In genomic region chr20:17680836-17681740, GRCh38 we compare ENCODE assay signal across 8 cellular contexts. TPM values are rescaled to one million over a fixed set of nuclear protein-coding genes. Genes with fewer than 3 reads are reported as not detected.
DNase-seq lines count a peak whose midpoint lies in the region; ATAC-seq, FAIRE-seq and TF ChIP-seq lines count a peak whose summit lies in the region.

No MANE protein-coding gene starts in this region.

- intact Hi-C loops in endothelial cell of umbilical vein (cut with micrococcal nuclease), result loop anchor here (1.0 to 5.0 kb wide), 3 partner anchors 15 to 606 kb away; partner anchors contain the start of gene ZNF133

- peaks cover 5% of the 10 kb centered on the region for H4K20me1 ChIP-seq in endothelial cell of umbilical vein (replicated peaks; ENCODE audit: control insufficient read depth, extremely low read depth, insufficient read depth, low read length)

- ATAC-seq in GM18861 (IDR thresholded peaks at IDR 0.05; ENCODE audit: unreplicated experiment), result peak; percentile 41
- ATAC-seq in HG03135 (IDR thresholded peaks at IDR 0.05; ENCODE audit: unreplicated experiment), result peak; percentile 38

- POLR2A ChIA-PET in endothelial cell of umbilical vein (lab: Charles Lee), result interaction anchor here (0.6 to 2.9 kb wide), 7 partner anchors 15 to 286 kb away, joined by 3 to 20 read pairs (median 4); no protein-coding TSS in a partner anchor

- H3K9ac ChIP-seq in endothelial cell of umbilical vein (replicated peaks; ENCODE audit: extremely low read depth, insufficient read depth, low read length), result peak overlapping the region; percentile 92

- peaks cover 13% of the 10 kb centered on the region for H3K4me1 ChIP-seq in endothelial cell of umbilical vein (ENCODE audit: control insufficient read depth, extremely low read depth, insufficient read depth, low read length)

- dilution Hi-C loops in endothelial cell of umbilical vein (cut with MboI; ENCODE audit: extremely low pct_ligation_motif_present, low sequenced_read_pairs), result no loop called here

- H3K4me2 ChIP-seq in endothelial cell of umbilical vein (ENCODE audit: insufficient read depth, low read length), result peak overlapping the region; percentile 72

- H3K4me3 ChIP-seq in AG09309 (ENCODE audit: control insufficient read depth, low read depth, low read length), result peak overlapping the region; percentile 80
- peak overlapping the region; percentile 67 to 90 (median 71) for H3K4me3 ChIP-seq in endothelial cell of umbilical vein (replicated peaks in 1 of 3; ENCODE audit: insufficient read depth in 1 of 3, low read depth in 1 of 3, low read length in 3 of 3)

- no peaks in the 10 kb centered on the region for H3K9me1 ChIP-seq in endothelial cell of umbilical vein (replicated peaks; ENCODE audit: control insufficient read depth, extremely low read depth, insufficient read depth, low read length)

- H3K27ac ChIP-seq in endothelial cell of umbilical vein (ENCODE audit: insufficient read depth, low read depth, low read length), result peak overlapping the region; percentile 63

- FAIRE-seq in endothelial cell of umbilical vein (lab: Jason Lieb, UNC), result no peak

- TF ChIP-seq CTCF in AG09309 (IDR thresholded peaks at IDR 0.05; ENCODE audit: control insufficient read depth, insufficient read depth, low read depth, low read length, missing control alignments) (peak; percentile 53), endothelial cell of umbilical vein (IDR thresholded peaks at IDR 0.05; ENCODE audit: extremely low read depth in 1 of 2, insufficient read depth in 1 of 2, low read depth in 1 of 2, low read length in 2 of 2) (peak; percentile 57 to 69)

- peaks cover 0 to 2% of the 10 kb centered on the region in 2 experiments for H3K36me3 ChIP-seq in endothelial cell of umbilical vein (ENCODE audit: control insufficient read depth in 2 of 2, extremely low read depth in 1 of 2, insufficient read depth in 2 of 2, low read length in 2 of 2)

- H3K9me3 ChIP-seq in endothelial cell of umbilical vein (replicated peaks; ENCODE audit: control insufficient read depth, insufficient read depth, low read length), result no peaks in the 10 kb centered on the region

- peaks cover 17 to 18% of the 10 kb centered on the region in 2 experiments for H3K27me3 ChIP-seq in endothelial cell of umbilical vein (ENCODE audit: control insufficient read depth in 2 of 2, insufficient read depth in 2 of 2, low read length in 2 of 2)

- DNase-seq in AG09309 (ENCODE audit: low read depth) (no peak), NOMO-1 treated with dmso at 0.1 percent for 144 hours (lab: John Stamatoyannopoulos, UW; ENCODE audit: unreplicated experiment) (peak; percentile 50), endothelial cell of umbilical vein (ENCODE audit: low read depth, low spot score) (peak; percentile 49), midbrain (lab: John Stamatoyannopoulos, UW) (peak; percentile 85)
- peak; percentile 91 for DNase-seq in activated CD8-positive, alpha-beta memory T cell treated with anti-CD3 and anti-CD28 coated beads, Interleukin-2, amount 50 U/mL, for 48 hours
- DNase-seq in stimulated activated CD8-positive, alpha-beta memory T cell treated with anti-CD3 and anti-CD28 coated beads, Interleukin-15, amount 100 ng/mL, for 48 hours (ENCODE audit: low read depth in 2 of 2), result peak; percentile 58 to 63

- TF ChIP-seq POLR2A in endothelial cell of umbilical vein (IDR thresholded peaks at IDR 0.05; ENCODE audit: low read depth, low read length), result no peak

- CTCF ChIA-PET in endothelial cell of umbilical vein (lab: Charles Lee), result interaction anchor here (0.6 to 6.2 kb wide), 26 partner anchors 14 to 286 kb away, joined by 3 to 110 read pairs (median 6); partner anchors contain the start of genes BANF2 and BFSP1

- no peak overlapping the region for H2AFZ ChIP-seq in endothelial cell of umbilical vein (ENCODE audit: low read depth, low read length)

- H3K79me2 ChIP-seq in endothelial cell of umbilical vein (ENCODE audit: control insufficient read depth, insufficient read depth, low read length), result peaks cover 43% of the 10 kb centered on the region

- no TSS peak for BruUV-seq in endothelial cell of umbilical vein (replicated peaks; lab: Mats Ljungman, UMichigan)

TF ChIP-seq in endothelial cell of umbilical vein, 7 proteins besides CTCF, POLR2A, EP300 and RAD21:
- peak; percentile 71 for TF ChIP-seq POLR2AphosphoS5 (IDR thresholded peaks at IDR 0.05; ENCODE audit: insufficient read depth, low read depth, low read length)
- no peak for TF ChIP-seq GATA2 (IDR thresholded peaks at IDR 0.05; ENCODE audit: insufficient read depth, insufficient read length, low read depth, low read length)
- no peak for TF ChIP-seq MYC (IDR thresholded peaks at IDR 0.05; ENCODE audit: low read depth, low read length)
- no peak for TF ChIP-seq FOS (IDR thresholded peaks at IDR 0.05; ENCODE audit: borderline replicate concordance, insufficient read depth, low read length)
- no peak for TF ChIP-seq EZH2 (IDR thresholded peaks at IDR 0.05; ENCODE audit: borderline replicate concordance, low read depth, low read length, severe bottlenecking)

RNA-seq across cellular contexts. Expression of gene RRBP1, which starts 1.0 kb away (rescaled TPM):
- 201 and 236 TPM in 2 replicates for total RNA-seq in endothelial cell of umbilical vein
- 40.3 and 50.3 TPM in 2 replicates for polyA plus RNA-seq in endothelial cell of umbilical vein
- polyA plus RNA-seq in endothelial cell of umbilical vein (2011; cell fraction: cytosol; rRNA removed), result 95.8 and 98.7 TPM in 2 replicates
- 211 and 231 TPM in 2 replicates for polyA plus RNA-seq in endothelial cell of umbilical vein (2011; cell fraction: nucleus; rRNA removed)
- 146 and 186 TPM in 2 replicates for polyA plus RNA-seq in endothelial cell of umbilical vein (2012)
- polyA minus RNA-seq in endothelial cell of umbilical vein, result 94.2 and 103 TPM in 2 replicates
- polyA minus RNA-seq in endothelial cell of umbilical vein (2011; cell fraction: cytosol; rRNA and poly(A)+ RNA removed), result 10.5 TPM
- polyA minus RNA-seq in endothelial cell of umbilical vein (2011; cell fraction: nucleus; rRNA and poly(A)+ RNA removed), result 62.3 and 92.5 TPM in 2 replicates

RNA-seq across cellular contexts. Expression of gene BANF2, which starts 18.7 kb away (rescaled TPM):
- total RNA-seq in endothelial cell of umbilical vein, result not detected in 2 replicates
- not detected in 2 replicates for polyA plus RNA-seq in endothelial cell of umbilical vein
- polyA plus RNA-seq in endothelial cell of umbilical vein (2011; cell fraction: cytosol; rRNA removed), result not detected in 2 replicates
- polyA plus RNA-seq in endothelial cell of umbilical vein (2011; cell fraction: nucleus; rRNA removed), result not detected in 2 replicates
- polyA plus RNA-seq in endothelial cell of umbilical vein (2012), result not detected in 2 replicates
- not detected in 2 replicates for polyA minus RNA-seq in endothelial cell of umbilical vein
- not detected for polyA minus RNA-seq in endothelial cell of umbilical vein (2011; cell fraction: cytosol; rRNA and poly(A)+ RNA removed)
- not detected in 2 replicates for polyA minus RNA-seq in endothelial cell of umbilical vein (2011; cell fraction: nucleus; rRNA and poly(A)+ RNA removed)
